23 cellular contexts compared by ENCODE assay signal in genomic region chr7:45098983-45099839, GRCh38. TPM values are rescaled to one million over a fixed set of nuclear protein-coding genes. Genes with fewer than 3 reads are reported as not detected.
DNase-seq lines count a peak whose midpoint lies in the region; ATAC-seq, FAIRE-seq and TF ChIP-seq lines count a peak whose summit lies in the region.
"Had no signal": no experiment of that assay in that cellular context is flagged by ENCODE, and none has a peak within 500 bp of the region (broad histone marks: within the 10 kb centered on the region; RNA-seq: fewer than 3 reads in every experiment).

No MANE protein-coding gene starts in this region.

- no peak overlapping the region for H3K4me3 ChIP-seq in bronchial epithelial cell (ENCODE audit: low read depth, low read length)
- H3K4me3 ChIP-seq in SJCRH30 = no peak overlapping the region
- H3K4me3 ChIP-seq: BLaER1, heart right ventricle, prostate gland, thoracic aorta had no signal

- ATAC-seq in HG03442 (IDR thresholded peaks at IDR 0.05; ENCODE audit: unreplicated experiment) (no peak), GM18517 (IDR thresholded peaks at IDR 0.05; ENCODE audit: unreplicated experiment) (no peak)
- ATAC-seq: T-helper 17 cell had no signal

- no peaks in the 10 kb centered on the region for H3K4me1 ChIP-seq in SJCRH30
- H3K4me1 ChIP-seq: BLaER1, prostate gland had no signal

- H3K9me3 ChIP-seq in SJCRH30 (replicated peaks) = no peaks in the 10 kb centered on the region
- H3K9me3 ChIP-seq: BLaER1, prostate gland, thoracic aorta had no signal

- FAIRE-seq in bronchial epithelial cell (lab: Jason Lieb, UNC) = peak; percentile 7

- H3K27me3 ChIP-seq in bronchial epithelial cell (ENCODE audit: control insufficient read depth, insufficient read depth, low read length) = no peaks in the 10 kb centered on the region
- H3K27me3 ChIP-seq in SJCRH30 = no peaks in the 10 kb centered on the region
- H3K27me3 ChIP-seq: BLaER1, heart right ventricle had no signal

- no peak for TF ChIP-seq CTCF in bronchial epithelial cell (IDR thresholded peaks at IDR 0.05; ENCODE audit: insufficient read depth, low read length, severe bottlenecking)

- peaks cover 36% of the 10 kb centered on the region for H3K36me3 ChIP-seq in bronchial epithelial cell (ENCODE audit: control insufficient read depth, insufficient read depth, low read length)
- peaks cover 59% of the 10 kb centered on the region for H3K36me3 ChIP-seq in SJCRH30

- no peak overlapping the region for H3K27ac ChIP-seq in SJCRH30
- H3K27ac ChIP-seq: BLaER1, heart right ventricle, HL-60, prostate gland, thoracic aorta, WERI-Rb-1 had no signal

- DNase-seq in DMS 273 (lab: John Stamatoyannopoulos, UW; ENCODE audit: unreplicated experiment) (peak; percentile 61), DMS 273 treated with DMSO at 0.1 percent for 48 hours (lab: John Stamatoyannopoulos, UW) (no peak), D341Med (ENCODE audit: low spot score) (peak; percentile 24), bronchial epithelial cell (ENCODE audit: low read depth) (no peak), mesenteric fat pad (ENCODE audit: low spot score) (peak; percentile 47), SJCRH30 (no peak)
- DNase-seq: 8988T, amygdala, GOT3, heart right ventricle, mesendoderm, MV-4-11, NCI-H187 treated with DMSO at 0.1 percent for 48 hours, NCI-H446 treated with DMSO at 0.1 percent for 48 hours, SHP77 treated with DMSO at 0.1 percent for 48 hours, WERI-Rb-1 had no signal

RNA-seq across cellular contexts. Expression of gene NACAD, which starts 10.4 kb away (rescaled TPM):
- total RNA-seq in bronchial epithelial cell = under 0.01 and 0.13 TPM in 2 replicates
- 6.2 TPM for total RNA-seq in mesenteric fat pad
- total RNA-seq in SJCRH30 (2014; rRNA removed; shearing (Covaris generic)) = 4.0 and 4.8 TPM in 2 replicates

RNA-seq across cellular contexts. Expression of gene TBRG4, which starts 12.3 kb away (rescaled TPM):
- total RNA-seq in bronchial epithelial cell (78.7 and 90.3 TPM in 2 replicates), mesenteric fat pad (49.8 TPM)
- total RNA-seq in SJCRH30 (2014; rRNA removed; shearing (Covaris generic)) = 117 and 137 TPM in 2 replicates

RNA-seq across cellular contexts. Expression of gene RAMP3, which starts 58.4 kb away (rescaled TPM):
- total RNA-seq in bronchial epithelial cell = not detected in 2 replicates
- 49.2 TPM for total RNA-seq in mesenteric fat pad
- total RNA-seq in SJCRH30 (2014; rRNA removed; shearing (Covaris generic)) = not detected in 2 replicates

Comparison
In these comparisons a context has a peak if more than half of its experiments do, and no peak if none do; other contexts are left out.
1. DNase-seq: peak in DMS 273 (single experiment), D341Med (single experiment) and mesenteric fat pad (single experiment); none in DMS 273 treated with DMSO at 0.1 percent for 48 hours (single experiment), bronchial epithelial cell (single experiment) and SJCRH30 (0 of 2).
2. RNA of gene RAMP3, which starts 58.4 kb away (total RNA-seq): 49.2 TPM in mesenteric fat pad (single experiment); not detected in bronchial epithelial cell and not detected in SJCRH30; every median in the first group is over 10 times any median in the second.